Comparison of ENCODE assay signal across 15 cellular contexts in genomic region chr10:103120546-103120945, GRCh38.
"Had no signal": no experiment of that assay in that cellular context is flagged by ENCODE, and none has a peak within 500 bp of the region (broad histone marks: within the 10 kb centered on the region; RNA-seq: fewer than 3 reads in every experiment).

No MANE protein-coding gene starts in this region.

- H3K27ac ChIP-seq: colonic mucosa, SJCRH30 had no signal

- ATAC-seq: activated CD4-positive, CD25-positive, alpha-beta regulatory T cell treated with anti-CD3 and anti-CD28 coated beads, Interleukin-2, amount 50 U/mL, for 24 hours; activated T-cell treated with anti-CD3 and anti-CD28 coated beads, Interleukin-2, amount 50 U/mL, for 72 hours; natural killer cell treated with Interleukin-12 subunit alpha and Interleukin-12 subunit beta and Interleukin-15 and Interleukin-18, amount 100 ng/mL, for 72 hours; stimulated activated naive CD8-positive, alpha-beta T cell treated with anti-CD3 and anti-CD28 coated beads, Interleukin-15, amount 100 ng/mL, for 72 hours had no signal

- DNase-seq: activated CD4-positive, alpha-beta T cell treated with anti-CD3 and anti-CD28 coated beads, Interleukin-2, amount 50 U/mL, for 48 hours; activated gamma-delta T cell treated with Interleukin-2 at 50 U/mL for 16 hours; activated naive CD8-positive, alpha-beta T cell treated with anti-CD3 and anti-CD28 coated beads for 36 hours; activated T-cell treated with anti-CD3 and anti-CD28 coated beads, Interleukin-2, amount 50 U/mL, for 72 hours; aorta; colonic mucosa; effector memory CD4-positive, alpha-beta T cell; left cardiac atrium; SJCRH30; stimulated activated CD4-positive, alpha-beta T cell treated with anti-CD3 and anti-CD28 coated beads, Interleukin-4, amount 100 ng/mL, for 24 hours; stimulated activated naive CD8-positive, alpha-beta T cell treated with anti-CD3 and anti-CD28 coated beads, Interleukin-15, amount 100 ng/mL, for 72 hours; SW 1271; testis had no signal

- H3K4me3 ChIP-seq: colonic mucosa, SJCRH30, testis had no signal

- H3K4me1 ChIP-seq: colonic mucosa had no signal

- H3K9me3 ChIP-seq: colonic mucosa, SJCRH30, testis had no signal

- H3K36me3 ChIP-seq: colonic mucosa, SJCRH30 had no signal

- H3K27me3 ChIP-seq: colonic mucosa, SJCRH30, testis had no signal
